14 cellular contexts compared by ENCODE assay signal in genomic region chr1:195376190-195376589, GRCh38.
DNase-seq lines count a peak whose midpoint lies in the region; ATAC-seq, FAIRE-seq and TF ChIP-seq lines count a peak whose summit lies in the region.
"Had no signal": no experiment of that assay in that cellular context is flagged by ENCODE, and none has a peak within 500 bp of the region (broad histone marks: within the 10 kb centered on the region; RNA-seq: fewer than 3 reads in every experiment).

No MANE protein-coding gene starts in this region.

- no peak for TF ChIP-seq EP300 in GM12878 (IDR thresholded peaks at IDR 0.05; ENCODE audit: borderline replicate concordance in 1 of 2, control insufficient read depth in 1 of 2, low read depth in 2 of 2, low read length in 2 of 2)

- SMC1A ChIA-PET in GM12878 (lab: Charles Lee; ENCODE audit: uncharacterized antibody, unreplicated experiment), result interaction anchor here (0.6 to 0.9 kb wide), 2 partner anchors 12 to 850 kb away, joined by 3 to 4 read pairs; no protein-coding TSS in a partner anchor

- TF ChIP-seq CTCF in 22Rv1 (IDR thresholded peaks at IDR 0.05) (peak; percentile 69), Loucy (conservative IDR thresholded peaks at IDR 0.05; ENCODE audit: low read length) (peak; percentile 46), GM12878 (IDR thresholded peaks at IDR 0.05 in 2 of 3, conservative IDR thresholded peaks at IDR 0.05 in 1 of 3; ENCODE audit: control insufficient read depth in 2 of 3, extremely low read depth in 1 of 3, insufficient read depth in 1 of 3, low read depth in 3 of 3, low read length in 3 of 3) (no peak)

- H3K4me1 ChIP-seq in Loucy (ENCODE audit: insufficient read depth, low read length, poor library complexity, severe bottlenecking), result no peaks in the 10 kb centered on the region
- no peaks in the 10 kb centered on the region for H3K4me1 ChIP-seq in GM12878 (ENCODE audit: control insufficient read depth, insufficient read depth, low read length)
- H3K4me1 ChIP-seq: adrenal gland had no signal

- TF ChIP-seq POLR2A in GM12878 (IDR thresholded peaks at IDR 0.05; ENCODE audit: low read depth, low read length), result no peak

- H3K9ac ChIP-seq in Loucy (ENCODE audit: low read depth, low read length, poor library complexity, severe bottlenecking), result no peak overlapping the region
- no peak overlapping the region for H3K9ac ChIP-seq in GM12878 (ENCODE audit: control insufficient read depth, insufficient read depth, low read length)

- H2AFZ ChIP-seq in Loucy (ENCODE audit: low read length), result no peak overlapping the region
- no peak overlapping the region for H2AFZ ChIP-seq in GM12878 (ENCODE audit: control insufficient read depth, low read depth, low read length)

- H3K4me3 ChIP-seq in Loucy (ENCODE audit: low read length, poor library complexity, severe bottlenecking) (no peak overlapping the region), GM12878 (no peak overlapping the region)
- H3K4me3 ChIP-seq: adrenal gland, skin epidermis had no signal

- H3K36me3 ChIP-seq in Loucy (ENCODE audit: insufficient read depth, low read length), result no peaks in the 10 kb centered on the region
- no peaks in the 10 kb centered on the region for H3K36me3 ChIP-seq in GM12878 (ENCODE audit: control insufficient read depth in 2 of 2, insufficient read depth in 2 of 2, low read length in 1 of 2)
- H3K36me3 ChIP-seq: adrenal gland had no signal

- H3K9me3 ChIP-seq in Loucy (ENCODE audit: insufficient read depth, low read depth, low read length) (no peaks in the 10 kb centered on the region), GM12878 (replicated peaks; ENCODE audit: control insufficient read depth, insufficient read depth, low read length) (no peaks in the 10 kb centered on the region)
- H3K9me3 ChIP-seq: adrenal gland had no signal

- no peaks in the 10 kb centered on the region for H3K9me2 ChIP-seq in Loucy (replicated peaks; ENCODE audit: low read depth, low read length)

- no TSS peak for BruUV-seq in GM12878 (replicated peaks; lab: Mats Ljungman, UMichigan)

- in situ Hi-C loops in GM12878 (cut with MboI), result no loop called here

- H3K27me3 ChIP-seq in Loucy (ENCODE audit: insufficient read depth, low read length, poor library complexity, severe bottlenecking) (no peaks in the 10 kb centered on the region), GM12878 (replicated peaks in 1 of 2; ENCODE audit: control insufficient read depth in 2 of 2, insufficient read depth in 2 of 2, low read length in 1 of 2) (no peaks in the 10 kb centered on the region)
- H3K27me3 ChIP-seq: adrenal gland had no signal

- ATAC-seq in GM18909 (IDR thresholded peaks at IDR 0.05; ENCODE audit: poor library complexity, unreplicated experiment) (peak; percentile 53), GM12878 (peak; percentile 42; the same call in 2 of the 3 replicates), GM18907 (IDR thresholded peaks at IDR 0.05; ENCODE audit: unreplicated experiment) (no peak)
- no peak for ATAC-seq in stimulated activated naive CD8-positive, alpha-beta T cell treated with anti-CD3 and anti-CD28 coated beads, Interleukin-15, Interleukin-2, amounts not matched to agents 100 U/mL and 50 U/mL, for 24 hours
- ATAC-seq: activated CD8-positive, alpha-beta T cell treated with anti-CD3 and anti-CD28 coated beads for 36 hours had no signal

- intact Hi-C loops in GM12878 (cut with micrococcal nuclease; ENCODE audit: unreplicated experiment), result no loop called here
- intact Hi-C loops in posterior vena cava (cut with DNase I), result no loop called here

- TF ChIP-seq RAD21 in GM12878 (IDR thresholded peaks at IDR 0.05; ENCODE audit: insufficient read depth, low read depth, low read length), result no peak

- no peak overlapping the region for H3K4me2 ChIP-seq in Loucy (ENCODE audit: low read depth, low read length, poor library complexity, severe bottlenecking)
- no peak overlapping the region for H3K4me2 ChIP-seq in GM12878 (ENCODE audit: control insufficient read depth, insufficient read depth)

- CTCF ChIA-PET in GM12878 (lab: Yijun Ruan, JAX), result interaction anchor here (0.8 to 1.9 kb wide), 3 partner anchors 27 to 1068 kb away, joined by 4 to 6 read pairs (median 4); no protein-coding TSS in a partner anchor

- H3K79me2 ChIP-seq in Loucy (ENCODE audit: insufficient read depth, low read length), result no peaks in the 10 kb centered on the region
- no peaks in the 10 kb centered on the region for H3K79me2 ChIP-seq in GM12878 (ENCODE audit: control insufficient read depth, insufficient read depth, low read length)

- H4K20me1 ChIP-seq in Loucy (ENCODE audit: insufficient read depth, low read length, poor library complexity, severe bottlenecking) (no peaks in the 10 kb centered on the region), GM12878 (ENCODE audit: control insufficient read depth, insufficient read depth) (no peaks in the 10 kb centered on the region)

- RAD21 ChIA-PET in GM12878 (lab: Charles Lee; ENCODE audit: unreplicated experiment), result interaction anchor here (0.6 to 1.3 kb wide), 2 partner anchors 288 to 566 kb away, joined by 3 to 5 read pairs; no protein-coding TSS in a partner anchor

- no peak for DNase-seq in GM12878 (ENCODE audit: low read depth, low spot score)
- DNase-seq in occipital lobe (lab: John Stamatoyannopoulos, UW), result no peak
- DNase-seq in posterior vena cava (ENCODE audit: low spot score), result no peak
- DNase-seq in stimulated activated naive CD8-positive, alpha-beta T cell treated with anti-CD3 and anti-CD28 coated beads, Interleukin-15, Interleukin-2, amounts not matched to agents 100 U/mL and 50 U/mL, for 24 hours, result no peak
- DNase-seq: activated CD8-positive, alpha-beta T cell treated with anti-CD3 and anti-CD28 coated beads for 36 hours; adrenal gland; KG1; NCI-H510A had no signal

- H3K27ac ChIP-seq in 22Rv1, result no peak overlapping the region
- no peak overlapping the region for H3K27ac ChIP-seq in GM12878 (ENCODE audit: control insufficient read depth, insufficient read depth)
- H3K27ac ChIP-seq: adrenal gland had no signal

- H3F3A ChIP-seq in Loucy (ENCODE audit: low read depth), result no peaks in the 10 kb centered on the region

- POLR2A ChIA-PET in GM12878 (lab: Charles Lee), result no interaction called here

- FAIRE-seq in GM12878 (lab: Jason Lieb, UNC), result no peak
- FAIRE-seq: endometrium had no signal

TF ChIP-seq in GM12878, 131 proteins besides CTCF, POLR2A, EP300 and RAD21 (continues in another document):
- TF ChIP-seq BHLHE40 (IDR thresholded peaks at IDR 0.05; ENCODE audit: borderline replicate concordance in 1 of 2, low read depth in 2 of 2, low read length in 1 of 2), result no peak
- no peak for TF ChIP-seq SIN3A (IDR thresholded peaks at IDR 0.05; ENCODE audit: low read depth, low read length)
- TF ChIP-seq BCL3 (IDR thresholded peaks at IDR 0.05; ENCODE audit: borderline replicate concordance, insufficient read depth, low read depth, low read length, poor library complexity, severe bottlenecking), result no peak
- no peak for TF ChIP-seq MYC (IDR thresholded peaks at IDR 0.05; ENCODE audit: insufficient read depth, insufficient read length, insufficient replicate concordance, low read length, severe bottlenecking)
- TF ChIP-seq, protein P1, sequence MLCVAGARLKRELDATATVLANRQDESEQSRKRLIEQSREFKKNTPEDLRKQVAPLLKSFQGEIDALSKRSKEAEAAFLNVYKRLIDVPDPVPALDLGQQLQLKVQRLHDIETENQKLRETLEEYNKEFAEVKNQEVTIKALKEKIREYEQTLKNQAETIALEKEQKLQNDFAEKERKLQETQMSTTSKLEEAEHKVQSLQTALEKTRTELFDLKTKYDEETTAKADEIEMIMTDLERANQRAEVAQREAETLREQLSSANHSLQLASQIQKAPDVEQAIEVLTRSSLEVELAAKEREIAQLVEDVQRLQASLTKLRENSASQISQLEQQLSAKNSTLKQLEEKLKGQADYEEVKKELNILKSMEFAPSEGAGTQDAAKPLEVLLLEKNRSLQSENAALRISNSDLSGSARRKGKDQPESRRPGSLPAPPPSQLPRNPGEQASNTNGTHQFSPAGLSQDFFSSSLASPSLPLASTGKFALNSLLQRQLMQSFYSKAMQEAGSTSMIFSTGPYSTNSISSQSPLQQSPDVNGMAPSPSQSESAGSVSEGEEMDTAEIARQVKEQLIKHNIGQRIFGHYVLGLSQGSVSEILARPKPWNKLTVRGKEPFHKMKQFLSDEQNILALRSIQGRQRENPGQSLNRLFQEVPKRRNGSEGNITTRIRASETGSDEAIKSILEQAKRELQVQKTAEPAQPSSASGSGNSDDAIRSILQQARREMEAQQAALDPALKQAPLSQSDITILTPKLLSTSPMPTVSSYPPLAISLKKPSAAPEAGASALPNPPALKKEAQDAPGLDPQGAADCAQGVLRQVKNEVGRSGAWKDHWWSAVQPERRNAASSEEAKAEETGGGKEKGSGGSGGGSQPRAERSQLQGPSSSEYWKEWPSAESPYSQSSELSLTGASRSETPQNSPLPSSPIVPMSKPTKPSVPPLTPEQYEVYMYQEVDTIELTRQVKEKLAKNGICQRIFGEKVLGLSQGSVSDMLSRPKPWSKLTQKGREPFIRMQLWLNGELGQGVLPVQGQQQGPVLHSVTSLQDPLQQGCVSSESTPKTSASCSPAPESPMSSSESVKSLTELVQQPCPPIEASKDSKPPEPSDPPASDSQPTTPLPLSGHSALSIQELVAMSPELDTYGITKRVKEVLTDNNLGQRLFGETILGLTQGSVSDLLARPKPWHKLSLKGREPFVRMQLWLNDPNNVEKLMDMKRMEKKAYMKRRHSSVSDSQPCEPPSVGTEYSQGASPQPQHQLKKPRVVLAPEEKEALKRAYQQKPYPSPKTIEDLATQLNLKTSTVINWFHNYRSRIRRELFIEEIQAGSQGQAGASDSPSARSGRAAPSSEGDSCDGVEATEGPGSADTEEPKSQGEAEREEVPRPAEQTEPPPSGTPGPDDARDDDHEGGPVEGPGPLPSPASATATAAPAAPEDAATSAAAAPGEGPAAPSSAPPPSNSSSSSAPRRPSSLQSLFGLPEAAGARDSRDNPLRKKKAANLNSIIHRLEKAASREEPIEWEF (IDR thresholded peaks at IDR 0.05; ENCODE audit: insufficient replicate concordance, low read depth, low read length), result no peak

Comparison
In these comparisons a context has a peak if more than half of its experiments do, and no peak if none do; other contexts are left out.
1. CTCF ChIP-seq: peak in 22Rv1 (single experiment) and Loucy (single experiment); none in GM12878 (0 of 3).
2. ATAC-seq: peak in GM18909 (single experiment) and GM12878 (single experiment); none in stimulated activated naive CD8-positive, alpha-beta T cell treated with anti-CD3 and anti-CD28 coated beads, Interleukin-15, Interleukin-2, amounts not matched to agents 100 U/mL and 50 U/mL, for 24 hours (single experiment) and GM18907 (single experiment).